ENCODE assay signal across 8 cellular contexts in the genomic region with DNA sequence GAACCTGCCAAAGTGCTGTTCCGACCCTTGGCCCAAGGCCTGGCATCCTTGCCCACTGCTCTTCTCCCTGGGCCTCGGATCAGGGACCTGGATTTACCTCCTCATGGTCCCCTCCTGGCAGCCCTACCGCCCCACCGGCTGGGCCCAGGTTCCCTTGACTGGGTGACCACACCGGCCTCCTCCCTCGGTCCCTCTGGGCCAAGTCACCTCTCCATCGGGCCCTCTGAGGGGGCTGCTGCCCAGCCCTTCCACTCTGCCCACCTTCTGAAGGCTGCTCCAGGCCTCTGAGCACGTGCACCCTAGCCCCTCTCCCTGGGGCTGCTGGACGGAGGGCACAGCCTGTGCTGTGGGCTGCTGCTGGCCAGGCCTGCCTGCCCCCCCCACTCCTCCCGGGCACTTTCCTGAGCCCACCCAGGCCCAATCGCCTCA. TPM values are rescaled to one million over a fixed set of nuclear protein-coding genes. Genes with fewer than 3 reads are reported as not detected.
DNase-seq lines count a peak whose midpoint lies in the region; ATAC-seq and TF ChIP-seq lines count a peak whose summit lies in the region.

No MANE protein-coding gene starts in this region.

- ATAC-seq in activated CD8-positive, alpha-beta T cell treated with anti-CD3 and anti-CD28 coated beads, Interleukin-2, amount 10 ng/mL, durations not matched to agents 7 days and 5 days, result no peak
- ATAC-seq in GM19455 (IDR thresholded peaks at IDR 0.05; ENCODE audit: unreplicated experiment), result no peak

- H3K27ac Mint-ChIP-seq in activated CD8-positive, alpha-beta T cell treated with anti-CD3 and anti-CD28 coated beads, Interleukin-2, amount 10 ng/mL, durations not matched to agents 7 days and 5 days, result peak overlapping the region; percentile 91

- peak overlapping the region; percentile 71 for H3K4me3 ChIP-seq in HAP-1
- peak overlapping the region; percentile 74 for H3K4me3 ChIP-seq in iPS-18a (ENCODE audit: low read length)
- H3K4me3 ChIP-seq in stomach, result peak overlapping the region; percentile 72 to 98 (median 94)

- H3K27ac ChIP-seq in iPS-18a (ENCODE audit: low read length) (no peak overlapping the region), stomach (peak overlapping the region in 4 of 5 donors; percentile 83 to 91 (median 90))

- in situ Hi-C loops in HAP-1 (cut with MboI; ENCODE audit: low sequenced_read_pairs), result no loop called here
- in situ Hi-C loops in GM13976 (cut with MboI; ENCODE audit: low sequenced_read_pairs, unreplicated experiment), result no loop called here

- intact Hi-C loops in stomach (cut with DNase I; ENCODE audit: low total_unique reads), result loop anchor here (10.0 kb wide), 3 partner anchors 57 to 227 kb away; a partner anchor contains a TSS

- H3K36me3 Mint-ChIP-seq in activated CD8-positive, alpha-beta T cell treated with anti-CD3 and anti-CD28 coated beads, Interleukin-2, amount 10 ng/mL, durations not matched to agents 7 days and 5 days (ENCODE audit: low read depth), result no peaks in the 10 kb centered on the region

- H3K9ac ChIP-seq in iPS-18a (ENCODE audit: low read length), result peak overlapping the region; percentile 43

- H3K9me3 ChIP-seq in HAP-1 (peaks cover 13% of the 10 kb centered on the region), iPS-18a (ENCODE audit: control insufficient read depth, low read depth, low read length) (peaks cover 6% of the 10 kb centered on the region), stomach (peaks cover 5 to 18% (median 16%) of the 10 kb centered on the region in 4 donors)

- DNase-seq in HAP-1 (ENCODE audit: low spot score in 2 of 2) (no peak), stomach (peak; percentile 23), dedifferentiated amniotic fluid mesenchymal stem cell (ENCODE audit: extremely low spot score) (no peak), GM13976 (ENCODE audit: low spot score) (no peak)
- DNase-seq in activated CD8-positive, alpha-beta T cell treated with anti-CD3 and anti-CD28 coated beads, Interleukin-2, amount 10 ng/mL, durations not matched to agents 7 days and 5 days, result no peak
- DNase-seq in stimulated activated naive CD4-positive, alpha-beta T cell (lab: John Stamatoyannopoulos, UW), result no peak

- H3K36me3 ChIP-seq in HAP-1 (replicated peaks) (no peaks in the 10 kb centered on the region), iPS-18a (ENCODE audit: control insufficient read depth, low read depth, low read length) (no peaks in the 10 kb centered on the region), stomach (no peaks in the 10 kb centered on the region)

- no peaks in the 10 kb centered on the region for H3K27me3 ChIP-seq in HAP-1 (ENCODE audit: low read depth)
- H3K27me3 ChIP-seq in iPS-18a (ENCODE audit: control insufficient read depth, insufficient read depth, low read length), result peaks cover 21% of the 10 kb centered on the region
- peaks cover 0 to 6% (median 0%) of the 10 kb centered on the region in 3 donors for H3K27me3 ChIP-seq in stomach

- CTCF ChIA-PET in activated CD8-positive, alpha-beta T cell treated with anti-CD3 and anti-CD28 coated beads, Interleukin-2, amount 10 ng/mL, durations not matched to agents 7 days and 5 days (lab: Charles Lee), result no interaction called here

- TF ChIP-seq CTCF in stomach (IDR thresholded peaks at IDR 0.05), result no peak
- TF ChIP-seq CTCF in GM13976 (IDR thresholded peaks at IDR 0.05; ENCODE audit: borderline replicate concordance, control extremely low read depth, extremely low read depth, insufficient read depth, missing control alignments), result no peak

- 21 to 33% (median 27%) methylated on average over 9 to 11 of the region's 11 CpGs for WGBS in stomach, 5 donors

- H3K9me3 Mint-ChIP-seq in activated CD8-positive, alpha-beta T cell treated with anti-CD3 and anti-CD28 coated beads, Interleukin-2, amount 10 ng/mL, durations not matched to agents 7 days and 5 days (ENCODE audit: insufficient read depth), result peaks cover 2% of the 10 kb centered on the region

- TF ChIP-seq EP300 in stomach (IDR thresholded peaks at IDR 0.05), result no peak

- peaks cover 13% of the 10 kb centered on the region for H3K4me1 Mint-ChIP-seq in activated CD8-positive, alpha-beta T cell treated with anti-CD3 and anti-CD28 coated beads, Interleukin-2, amount 10 ng/mL, durations not matched to agents 7 days and 5 days (ENCODE audit: low read depth)

- H3K4me3 Mint-ChIP-seq in activated CD8-positive, alpha-beta T cell treated with anti-CD3 and anti-CD28 coated beads, Interleukin-2, amount 10 ng/mL, durations not matched to agents 7 days and 5 days, result peak overlapping the region; percentile 82

- TF ChIP-seq POLR2A in stomach (IDR thresholded peaks at IDR 0.05), result no peak

- H3K27me3 Mint-ChIP-seq in activated CD8-positive, alpha-beta T cell treated with anti-CD3 and anti-CD28 coated beads, Interleukin-2, amount 10 ng/mL, durations not matched to agents 7 days and 5 days (ENCODE audit: low read depth), result no peaks in the 10 kb centered on the region

- POLR2A ChIA-PET in activated CD8-positive, alpha-beta T cell treated with anti-CD3 and anti-CD28 coated beads, Interleukin-2, amount 10 ng/mL, durations not matched to agents 7 days and 5 days (lab: Charles Lee), result interaction anchor here (2.7 kb wide), 1 partner anchor 86 kb away, joined by 7 read pairs; a partner anchor contains a TSS

- no peaks in the 10 kb centered on the region; the same call in 1 of the 2 replicates for H3K4me1 ChIP-seq in HAP-1
- H3K4me1 ChIP-seq in iPS-18a (ENCODE audit: control insufficient read depth, low read depth, low read length), result no peaks in the 10 kb centered on the region
- peaks cover 17 to 28% (median 26%) of the 10 kb centered on the region in 4 donors for H3K4me1 ChIP-seq in stomach

RNA-seq across cellular contexts. Expression of a gene that starts 9.3 kb away (rescaled TPM):
- 1 to 10 TPM; 3.7 to 4.0 TPM for total RNA-seq in activated CD8-positive, alpha-beta T cell treated with anti-CD3 and anti-CD28 coated beads, Interleukin-2, amount 10 ng/mL, durations not matched to agents 7 days and 5 days
- 100 to 1,000 TPM in 1 of 5 donors, 10 to 100 TPM in 1, 1 to 10 TPM in 3; 1.3 to 190 (median 4.5) TPM for total RNA-seq in stomach
- 10 to 100 TPM; 20.5 to 27.3 (median 26.7) TPM for polyA plus RNA-seq in stomach

RNA-seq across cellular contexts. Expression of a gene that starts 55.6 kb away (rescaled TPM):
- total RNA-seq in activated CD8-positive, alpha-beta T cell treated with anti-CD3 and anti-CD28 coated beads, Interleukin-2, amount 10 ng/mL, durations not matched to agents 7 days and 5 days, result 10 to 100 TPM; 35.6 to 40.6 TPM
- 100 to 1,000 TPM in 1 of 5 donors, 10 to 100 TPM in 3, 1 to 10 TPM in 1; 8.5 to 668 (median 21.0) TPM for total RNA-seq in stomach
- polyA plus RNA-seq in stomach, result 10 to 100 TPM; 18.9 to 23.8 (median 20.9) TPM
